In genomic region chr15:99717129-99718024, GRCh38 we compare ENCODE assay signal across 7 cellular contexts. TPM values are rescaled to one million over a fixed set of nuclear protein-coding genes. Genes with fewer than 3 reads are reported as not detected.
A peak's percentile ranks its signal among the peaks of the same experiment; 100 is the strongest.
DNase-seq lines count a peak whose midpoint lies in the region; ATAC-seq and TF ChIP-seq lines count a peak whose summit lies in the region.

No MANE protein-coding gene starts in this region.

- H3K27ac ChIP-seq in dorsolateral prefrontal cortex (peak overlapping the region in 50 of 59 donors; percentile 3 to 78 (median 46)), skeletal muscle tissue (ENCODE audit: low read depth, low read length) (peak overlapping the region; percentile 34)

- peak overlapping the region in 2 of 3 donors; percentile 33 to 50 for H3K9ac ChIP-seq in skeletal muscle tissue (ENCODE audit: low read depth in 1 of 3, low read length in 3 of 3)

- H3K27me3 ChIP-seq in dorsolateral prefrontal cortex (no peaks in the 10 kb centered on the region), skeletal muscle tissue (ENCODE audit: control insufficient read depth in 3 of 3, insufficient read depth in 3 of 3, low read length in 3 of 3) (no peaks in the 10 kb centered on the region)

- peaks cover 10 to 22% (median 20%) of the 10 kb centered on the region in 3 donors for H3K36me3 ChIP-seq in skeletal muscle tissue (ENCODE audit: control insufficient read depth in 3 of 3, insufficient read depth in 3 of 3, low read length in 3 of 3)

- ATAC-seq in GM19035 (IDR thresholded peaks at IDR 0.05; ENCODE audit: unreplicated experiment) = peak; percentile 39
- peak; percentile 49 for ATAC-seq in HG02870 (IDR thresholded peaks at IDR 0.05; ENCODE audit: unreplicated experiment)

- TF ChIP-seq CTCF in dorsolateral prefrontal cortex (IDR thresholded peaks at IDR 0.05 in 54 of 56, conservative IDR thresholded peaks at IDR 0.05 in 2 of 56; ENCODE audit: low read depth in 1 of 56, partially characterized antibody in 56 of 56) = no peak

- no peaks in the 10 kb centered on the region for H3K9me3 ChIP-seq in skeletal muscle tissue (ENCODE audit: control insufficient read depth in 3 of 3, low read length in 3 of 3)

- H3K4me3 ChIP-seq in dorsolateral prefrontal cortex (peak overlapping the region in 8 of 59 donors; percentile 12 to 37 (median 18)), skeletal muscle tissue (ENCODE audit: low read length in 3 of 3) (peak overlapping the region in 2 of 3 donors; percentile 24 to 38)

- intact Hi-C loops in dorsolateral prefrontal cortex (cut with DNase I) = loop anchor here (2.0 to 10.0 kb wide), 2 partner anchors 15 to 313 kb away; partner anchors contain the start of gene LYSMD4 (in 1 of the 2)

- H3K4me1 ChIP-seq in skeletal muscle tissue (ENCODE audit: control insufficient read depth in 3 of 3, insufficient read depth in 3 of 3, low read length in 3 of 3) = peaks cover 39 to 54% (median 45%) of the 10 kb centered on the region in 3 donors

- DNase-seq in dorsolateral prefrontal cortex (peak in 1 of 10 donors; percentile 57), NCI-H774 (lab: John Stamatoyannopoulos, UW) (no peak), GM19238 (ENCODE audit: insufficient read length, low spot score) (no peak), NCI-H748 treated with DMSO at 0.1 percent for 48 hours (lab: John Stamatoyannopoulos, UW) (no peak)

RNA-seq across cellular contexts. Expression of gene LYSMD4, which starts 15.9 kb away (rescaled TPM):
- total RNA-seq in dorsolateral prefrontal cortex (10 to 100 TPM; 13.4 to 39.6 (median 21.1) TPM), skeletal muscle tissue (11.0 TPM)
